Comparison of ENCODE assay signal across 9 cellular contexts in genomic region chr17:37405522-37405921, GRCh38. TPM values are rescaled to one million over a fixed set of nuclear protein-coding genes. Genes with fewer than 3 reads are reported as not detected.
DNase-seq lines count a peak whose midpoint lies in the region; ATAC-seq and TF ChIP-seq lines count a peak whose summit lies in the region.
"Not testable (repeated sequence)": the region's sequence is repeated elsewhere in the genome, so short reads cannot be mapped to it uniquely, and the experiment has no call there.
"Had no signal": no experiment of that assay in that cellular context is flagged by ENCODE, and none has a peak within 500 bp of the region (broad histone marks: within the 10 kb centered on the region; RNA-seq: fewer than 3 reads in every experiment).

No MANE protein-coding gene starts in this region.

- not testable (repeated sequence) for H4K20me1 ChIP-seq in MM.1S (ENCODE audit: insufficient read depth, low read length); fibroblast of lung (ENCODE audit: control insufficient read depth, extremely low read depth, insufficient read depth, low read length)

- H3K4me1 Mint-ChIP-seq in activated CD4-positive, alpha-beta T cell treated with anti-CD3 and anti-CD28 coated beads for 36 hours, result peaks cover 43% of the 10 kb centered on the region
- H3K4me1 Mint-ChIP-seq in brain, result peaks cover 57% of the 10 kb centered on the region

- not testable (repeated sequence) for H3K9me3 Mint-ChIP-seq in activated CD4-positive, alpha-beta T cell treated with anti-CD3 and anti-CD28 coated beads for 36 hours (ENCODE audit: low read depth); brain

- not testable (repeated sequence) for H3K9me3 ChIP-seq in MM.1S (replicated peaks; ENCODE audit: insufficient read depth, low read length); fibroblast of lung (ENCODE audit: control insufficient read depth, insufficient read depth, low read depth, low read length); mesodermal cell (ENCODE audit: control insufficient read depth, low read length)

- peak overlapping the region; percentile 99 for H3K4me3 Mint-ChIP-seq in activated CD4-positive, alpha-beta T cell treated with anti-CD3 and anti-CD28 coated beads for 36 hours
- peak overlapping the region; percentile 98 to 100 (median 99) for H3K4me3 Mint-ChIP-seq in brain

- H3K36me3 Mint-ChIP-seq in activated CD4-positive, alpha-beta T cell treated with anti-CD3 and anti-CD28 coated beads for 36 hours (ENCODE audit: low read depth), result peaks cover 35% of the 10 kb centered on the region
- not testable (repeated sequence) for H3K36me3 Mint-ChIP-seq in brain

- intact Hi-C loops in activated CD4-positive, alpha-beta T cell treated with anti-CD3 and anti-CD28 coated beads for 36 hours (cut with DNase I, micrococcal nuclease), result loop anchor here (5.0 kb wide), 2 partner anchors 202 to 1297 kb away; partner anchors contain the start of gene SYNRG (in 1 of the 2)

- not testable (repeated sequence) for H3K27me3 ChIP-seq in GM06990 (replicated peaks; ENCODE audit: control insufficient read depth, insufficient read depth, low read length); MM.1S (replicated peaks; ENCODE audit: insufficient read depth, low read length); fibroblast of lung (ENCODE audit: control insufficient read depth, insufficient read depth, low read length)

- not testable (repeated sequence) for H3K27me3 Mint-ChIP-seq in activated CD4-positive, alpha-beta T cell treated with anti-CD3 and anti-CD28 coated beads for 36 hours; brain

- H3K27ac ChIP-seq in MM.1S (ENCODE audit: low read length); fibroblast of lung (ENCODE audit: insufficient read depth, low read length); mesodermal cell (ENCODE audit: low read depth, low read length, severe bottlenecking): not testable (repeated sequence)

- H3K79me2 ChIP-seq in MM.1S (ENCODE audit: low read length) (peaks cover 32% of the 10 kb centered on the region), fibroblast of lung (ENCODE audit: control insufficient read depth, insufficient read depth, low read length) (peaks cover 45% of the 10 kb centered on the region)

- H3K9ac ChIP-seq in MM.1S (ENCODE audit: low read length), result peak overlapping the region; percentile 89; the same call in 1 of the 2 replicates
- not testable (repeated sequence) for H3K9ac ChIP-seq in fibroblast of lung (ENCODE audit: insufficient read depth, low read length)

- peak overlapping the region; percentile 98 for H3K27ac Mint-ChIP-seq in activated CD4-positive, alpha-beta T cell treated with anti-CD3 and anti-CD28 coated beads for 36 hours
- H3K27ac Mint-ChIP-seq in brain, result peak overlapping the region in 4 of 5 experiments; percentile 98 to 99 (median 99)

- H2AFZ ChIP-seq in MM.1S (ENCODE audit: low read length); fibroblast of lung (ENCODE audit: low read length): not testable (repeated sequence)

- H3K4me2 ChIP-seq in MM.1S (ENCODE audit: low read depth, low read length) (peak overlapping the region; percentile 98), fibroblast of lung (ENCODE audit: extremely low read depth, insufficient read depth, low read length) (peak overlapping the region; percentile 99)

- H3K36me3 ChIP-seq in GM06990 (ENCODE audit: control insufficient read depth, insufficient read depth, low read length); MM.1S (replicated peaks; ENCODE audit: insufficient read depth, low read length); fibroblast of lung (ENCODE audit: control insufficient read depth, insufficient read depth, low read length); mesodermal cell (ENCODE audit: control insufficient read depth, insufficient read depth, low read length): not testable (repeated sequence)

- not testable (repeated sequence) for ATAC-seq in activated CD4-positive, alpha-beta T cell treated with anti-CD3 and anti-CD28 coated beads for 36 hours

- not testable (repeated sequence) for H3F3A ChIP-seq in MM.1S (ENCODE audit: insufficient read depth, low read length)

- POLR2A ChIA-PET in activated CD4-positive, alpha-beta T cell treated with anti-CD3 and anti-CD28 coated beads for 36 hours (lab: Charles Lee), result interaction anchor here (1.1 kb wide), 1 partner anchor 85 kb away, joined by 3 read pairs; no protein-coding TSS in a partner anchor

- peak overlapping the region; percentile 77 for H3K4me3 ChIP-seq in GM06990 (replicated peaks; ENCODE audit: low read depth, low read length)
- H3K4me3 ChIP-seq in MM.1S (ENCODE audit: low read length), result peak overlapping the region; percentile 87
- peak overlapping the region; percentile 80 to 96 (median 94) for H3K4me3 ChIP-seq in fibroblast of lung (replicated peaks in 1 of 4; ENCODE audit: control extremely low read depth in 1 of 4, insufficient read depth in 1 of 4, low read depth in 3 of 4, low read length in 4 of 4)
- peak overlapping the region; percentile 80 for H3K4me3 ChIP-seq in mesodermal cell (ENCODE audit: extremely low read depth, insufficient read depth, low read length, poor library complexity, severe bottlenecking)
- H3K4me3 ChIP-seq in skeletal muscle cell (ENCODE audit: low read depth, low read length), result peak overlapping the region; percentile 84

- CTCF ChIA-PET in activated CD4-positive, alpha-beta T cell treated with anti-CD3 and anti-CD28 coated beads for 36 hours (lab: Charles Lee), result interaction anchor here (1.3 kb wide), 1 partner anchor 23 kb away, joined by 3 read pairs; no protein-coding TSS in a partner anchor

- TF ChIP-seq CTCF in GM06990 (IDR thresholded peaks at IDR 0.05; ENCODE audit: insufficient read depth, low read length, poor library complexity, severe bottlenecking); MM.1S (IDR thresholded peaks at IDR 0.05; ENCODE audit: low read length); brain (conservative IDR thresholded peaks at IDR 0.05); fibroblast of lung (conservative IDR thresholded peaks at IDR 0.05 in 1 of 2, IDR thresholded peaks at IDR 0.05 in 1 of 2; ENCODE audit: low read depth in 1 of 2, low read length in 2 of 2): not testable (repeated sequence)

- H3K4me1 ChIP-seq in MM.1S (ENCODE audit: low read length); fibroblast of lung (ENCODE audit: control insufficient read depth, extremely low read depth, insufficient read depth, low read length); mesodermal cell (ENCODE audit: control insufficient read depth, insufficient read depth, low read length, poor library complexity, severe bottlenecking): not testable (repeated sequence)

- WGBS in mesodermal cell (ENCODE audit: insufficient coverage in 2 of 2), 2 experiments, result 73 to 77% methylated on average over 7 to 10 of the region's 14 CpGs

- DNase-seq in GM06990 (ENCODE audit: extremely low read depth, insufficient read length); MM.1S; activated CD4-positive, alpha-beta T cell treated with anti-CD3 and anti-CD28 coated beads for 36 hours; fibroblast of lung (ENCODE audit: low read depth in 2 of 2); skeletal muscle cell (ENCODE audit: low read depth): not testable (repeated sequence)

- H3K9me2 ChIP-seq in MM.1S (replicated peaks; ENCODE audit: insufficient read depth, low read length), result not testable (repeated sequence)

RNA-seq across cellular contexts. Expression of gene ACACA, which starts 1.1 kb away (rescaled TPM):
- total RNA-seq in activated CD4-positive, alpha-beta T cell treated with anti-CD3 and anti-CD28 coated beads for 36 hours, result 10 to 100 TPM; 57.2 to 61.1 TPM
- polyA plus RNA-seq in brain (ENCODE audit: insufficient read depth, low read depth, low replicate concordance) (43.0 TPM), fibroblast of lung (45.2 and 54.1 TPM in 2 replicates)
- 72.9 and 123 TPM in 2 replicates for total RNA-seq in fibroblast of lung
- 48.0 and 51.9 TPM in 2 replicates for polyA plus RNA-seq in fibroblast of lung (2012)
- 160 and 273 TPM in 2 replicates for polyA minus RNA-seq in fibroblast of lung (ENCODE audit: low replicate concordance)
- polyA plus RNA-seq in mesodermal cell (2013, experiment 1 of 2), result 45.4 TPM
- 45.1 TPM for polyA plus RNA-seq in mesodermal cell (2013, experiment 2 of 2)

RNA-seq across cellular contexts. Expression of gene TADA2A, which starts 1.2 kb away (rescaled TPM):
- total RNA-seq in activated CD4-positive, alpha-beta T cell treated with anti-CD3 and anti-CD28 coated beads for 36 hours, result 10 to 100 TPM; 29.9 to 32.9 TPM
- polyA plus RNA-seq in brain (ENCODE audit: insufficient read depth, low read depth, low replicate concordance) (16.2 TPM), fibroblast of lung (18.7 and 19.3 TPM in 2 replicates)
- total RNA-seq in fibroblast of lung, result 19.8 and 23.9 TPM in 2 replicates
- polyA plus RNA-seq in fibroblast of lung (2012), result 13.0 and 14.8 TPM in 2 replicates
- polyA minus RNA-seq in fibroblast of lung (ENCODE audit: low replicate concordance), result 13.9 and 30.0 TPM in 2 replicates
- 9.0 TPM for polyA plus RNA-seq in mesodermal cell (2013, experiment 1 of 2)
- polyA plus RNA-seq in mesodermal cell (2013, experiment 2 of 2), result 11.7 TPM

RNA-seq across cellular contexts. Expression of gene C17orf78, which starts 29.7 kb away (rescaled TPM):
- not detected for total RNA-seq in activated CD4-positive, alpha-beta T cell treated with anti-CD3 and anti-CD28 coated beads for 36 hours
- polyA plus RNA-seq in brain (ENCODE audit: insufficient read depth, low read depth, low replicate concordance) (not detected), fibroblast of lung (not detected in 2 replicates)
- total RNA-seq in fibroblast of lung, result not detected in 2 replicates
- polyA plus RNA-seq in fibroblast of lung (2012), result not detected in 2 replicates
- polyA minus RNA-seq in fibroblast of lung (ENCODE audit: low replicate concordance), result not detected in 2 replicates
- polyA plus RNA-seq in mesodermal cell (2013, experiment 1 of 2), result not detected
- polyA plus RNA-seq in mesodermal cell (2013, experiment 2 of 2), result not detected
- total RNA-seq: omental fat pad had no signal
- polyA plus RNA-seq: esophagus had no signal
